Comparison of ENCODE assay signal across 10 cellular contexts in the genomic region with DNA sequence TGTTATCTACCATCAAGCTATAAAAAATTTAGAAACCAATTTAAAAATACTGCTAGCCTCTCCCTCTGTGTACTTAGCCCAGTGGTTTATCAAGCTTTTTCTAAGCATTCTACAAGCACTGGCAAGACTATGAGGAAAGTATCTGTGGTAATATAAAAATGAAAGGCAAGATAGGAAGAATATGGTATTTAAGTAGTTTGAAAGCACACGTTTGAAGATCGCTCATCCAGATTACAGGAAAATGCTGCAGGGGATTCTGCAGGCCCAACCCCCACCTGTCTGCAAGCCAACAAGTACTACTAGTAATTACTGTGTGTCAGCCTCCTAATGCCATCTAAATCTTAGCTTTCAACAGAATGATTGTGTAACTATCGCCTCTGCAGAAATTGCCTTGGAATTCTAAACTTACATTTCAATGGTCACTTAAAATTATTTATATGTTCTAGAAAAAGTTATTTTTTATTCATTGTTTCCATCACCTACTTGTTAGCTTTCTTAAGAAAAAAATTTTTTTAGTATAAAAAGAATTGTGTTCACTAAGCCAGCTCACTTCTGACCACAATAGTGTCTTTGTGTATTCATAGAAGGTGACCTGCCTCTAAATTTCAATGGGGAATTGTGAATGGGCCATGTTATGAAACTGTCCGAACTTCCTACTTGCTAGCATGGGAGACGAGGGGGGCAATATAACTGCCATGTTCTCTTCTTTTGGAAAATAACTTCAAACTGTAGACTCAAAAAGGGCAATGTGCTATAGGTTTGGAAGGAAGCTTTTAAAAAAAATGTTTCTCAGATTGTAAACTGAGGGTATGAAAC. TPM values are rescaled to one million over a fixed set of nuclear protein-coding genes. Genes with fewer than 3 reads are reported as not detected.
A peak's percentile ranks its signal among the peaks of the same experiment; 100 is the strongest.
DNase-seq lines count a peak whose midpoint lies in the region; ATAC-seq, FAIRE-seq and TF ChIP-seq lines count a peak whose summit lies in the region.
"Had no signal": no experiment of that assay in that cellular context is flagged by ENCODE, and none has a peak within 500 bp of the region (broad histone marks: within the 10 kb centered on the region; RNA-seq: fewer than 3 reads in every experiment).

No MANE protein-coding gene starts in this region.

- peak; percentile 21 for FAIRE-seq in frontal cortex (lab: Jason Lieb, UNC)

- H3K36me3 ChIP-seq in HAP-1 (replicated peaks) (no peaks in the 10 kb centered on the region), heart right ventricle (peaks cover 0 to 22% (median 7%) of the 10 kb centered on the region in 9 donors)

- H3K4me1 ChIP-seq in HAP-1 = peaks cover 22% of the 10 kb centered on the region
- H3K4me1 ChIP-seq in heart right ventricle = peaks cover 8 to 59% (median 37%) of the 10 kb centered on the region in 9 donors

- H3K27me3 ChIP-seq in HAP-1 (ENCODE audit: low read depth) (peaks cover 3% of the 10 kb centered on the region), heart right ventricle (peaks cover 0 to 6% (median 0%) of the 10 kb centered on the region in 7 donors)

- in situ Hi-C loops in HAP-1 (cut with MboI; ENCODE audit: low sequenced_read_pairs) = loop anchor here (5.0 to 25.0 kb wide), 3 partner anchors 295 to 695 kb away; no protein-coding TSS in a partner anchor

- intact Hi-C loops in heart right ventricle (cut with DNase I) = loop anchor here in 5 of 10 donors (5.0 to 10.0 kb wide), 3 partner anchors 35 to 327 kb away; no protein-coding TSS in a partner anchor

- H3K4me3 ChIP-seq in HAP-1 = no peak overlapping the region
- no peak overlapping the region for H3K4me3 ChIP-seq in retinal pigment epithelial cell (ENCODE audit: low read length)
- H3K4me3 ChIP-seq in heart right ventricle = no peak overlapping the region

- DNase-seq in HAP-1 (ENCODE audit: low spot score in 2 of 2) (peak; percentile 86 to 93), frontal cortex (ENCODE audit: low spot score in 2 of 2) (no peak), retinal pigment epithelial cell (ENCODE audit: low read depth) (peak; percentile 65), A172 (ENCODE audit: low spot score) (no peak), heart right ventricle (no peak)
- DNase-seq: amniotic stem cell, naive B cell had no signal

- no peak overlapping the region for H3K27ac ChIP-seq in heart right ventricle

- TF ChIP-seq CTCF in retinal pigment epithelial cell (conservative IDR thresholded peaks at IDR 0.05; ENCODE audit: low read depth, low read length) (no peak), heart right ventricle (IDR thresholded peaks at IDR 0.05) (no peak)

- no peaks in the 10 kb centered on the region for H3K9me3 ChIP-seq in HAP-1
- H3K9me3 ChIP-seq in heart right ventricle = no peaks in the 10 kb centered on the region

- 55 to 56% methylated on average over 5 of the region's 5 CpGs for whole genome bisulfite sequencing in heart right ventricle, 2 donors

- ATAC-seq in SK-N-SH treated with all-trans-retinoic acid at 6 μM for 48 hours (no peak), HG03432 (IDR thresholded peaks at IDR 0.05; ENCODE audit: unreplicated experiment) (no peak), HG02678 (IDR thresholded peaks at IDR 0.05; ENCODE audit: unreplicated experiment) (no peak), heart right ventricle (no peak)

TF ChIP-seq in SK-N-SH treated with all-trans-retinoic acid at 6 μM for 48 hours, 23 proteins besides CTCF, POLR2A, EP300 and RAD21:
- TF ChIP-seq CSDC2 (CRISPR knock-in tag; IDR thresholded peaks at IDR 0.05) (no peak), ISL1 (CRISPR knock-in tag; IDR thresholded peaks at IDR 0.05) (peak; percentile 67), PPARA (CRISPR knock-in tag; IDR thresholded peaks at IDR 0.05; ENCODE audit: borderline replicate concordance) (no peak), TCF4 (CRISPR knock-in tag; IDR thresholded peaks at IDR 0.05; ENCODE audit: borderline replicate concordance) (no peak), ZNF565 (CRISPR knock-in tag; conservative IDR thresholded peaks at IDR 0.05; ENCODE audit: low read depth) (no peak)

RNA-seq across cellular contexts. Expression of a gene that starts 8.4 kb away (rescaled TPM):
- total RNA-seq in frontal cortex (20.4 TPM), heart right ventricle (10 to 100 TPM in 5 of 10 donors, 1 to 10 TPM in 5; 5.8 to 15.9 (median 10.0) TPM)
- 92.1 and 100 TPM in 2 replicates for total RNA-seq in A172 (2014; rRNA removed; shearing (Covaris generic))
- 10 to 100 TPM in 1 of 2 donors, 1 to 10 TPM in 1; 6.5 to 17.5 TPM for polyA plus RNA-seq in heart right ventricle

RNA-seq across cellular contexts. Expression of a gene that starts 56.2 kb away (rescaled TPM):
- 160 TPM for total RNA-seq in frontal cortex
- 242 and 359 TPM in 2 replicates for total RNA-seq in A172 (2014; rRNA removed; shearing (Covaris generic))
- total RNA-seq in heart right ventricle = 100 to 1,000 TPM; 329 to 411 (median 353) TPM
- 100 to 1,000 TPM; 322 to 462 TPM for polyA plus RNA-seq in heart right ventricle

Comparison
In these comparisons a context has a peak if more than half of its experiments do, and no peak if none do; other contexts are left out.
1. DNase-seq: peak in HAP-1 (2 of 2) and retinal pigment epithelial cell (single experiment); none in frontal cortex (0 of 2), A172 (single experiment) and heart right ventricle (0 of 2).